ENCODE assay signal across 10 cellular contexts in genomic region chr14:33938131-33938949, GRCh38. TPM values are rescaled to one million over a fixed set of nuclear protein-coding genes. Genes with fewer than 3 reads are reported as not detected.
DNase-seq lines count a peak whose midpoint lies in the region; ATAC-seq, FAIRE-seq and TF ChIP-seq lines count a peak whose summit lies in the region.
"Had no signal": no experiment of that assay in that cellular context is flagged by ENCODE, and none has a peak within 500 bp of the region (broad histone marks: within the 10 kb centered on the region; RNA-seq: fewer than 3 reads in every experiment).

No MANE protein-coding gene starts in this region.

- CTCF ChIA-PET in activated CD4-positive, alpha-beta T cell treated with anti-CD3 and anti-CD28 coated beads for 36 hours (lab: Charles Lee), result no interaction called here
- CTCF ChIA-PET in activated CD8-positive, alpha-beta T cell treated with anti-CD3 and anti-CD28 coated beads for 36 hours (lab: Charles Lee), result no interaction called here

- DNase-seq in activated CD4-positive, alpha-beta T cell treated with anti-CD3 and anti-CD28 coated beads for 36 hours, result peak; percentile 18
- no peak for DNase-seq in activated CD4-positive, alpha-beta T cell treated with anti-CD3 and anti-CD28 coated beads, Interleukin-2, amount 50 U/mL, for 1 hour
- peak in 2 of 3 donors; percentile 78 to 84 for DNase-seq in Peyer's patch
- no peak for DNase-seq in foreskin keratinocyte
- peak; percentile 75 to 93 (median 91) for DNase-seq in pancreas
- DNase-seq in activated CD8-positive, alpha-beta T cell treated with anti-CD3 and anti-CD28 coated beads for 36 hours, result no peak
- DNase-seq in ACHN, result no peak
- DNase-seq in HFFc6, result no peak
- DNase-seq: naive B cell had no signal

- POLR2A ChIA-PET in activated CD4-positive, alpha-beta T cell treated with anti-CD3 and anti-CD28 coated beads for 36 hours (lab: Charles Lee), result no interaction called here
- POLR2A ChIA-PET in activated CD8-positive, alpha-beta T cell treated with anti-CD3 and anti-CD28 coated beads for 36 hours (lab: Charles Lee), result no interaction called here

- H3K4me1 ChIP-seq in Peyer's patch, result peaks cover 0 to 52% (median 3%) of the 10 kb centered on the region in 4 donors
- H3K4me1 ChIP-seq in foreskin keratinocyte, result no peaks in the 10 kb centered on the region
- H3K4me1 ChIP-seq in pancreas, result peaks cover 5 to 26% (median 10%) of the 10 kb centered on the region in 3 donors

- no peaks in the 10 kb centered on the region for H3K9me3 Mint-ChIP-seq in activated CD4-positive, alpha-beta T cell treated with anti-CD3 and anti-CD28 coated beads for 36 hours (ENCODE audit: low read depth)
- no peaks in the 10 kb centered on the region for H3K9me3 Mint-ChIP-seq in activated CD8-positive, alpha-beta T cell treated with anti-CD3 and anti-CD28 coated beads for 36 hours
- peaks cover 14% of the 10 kb centered on the region; the same call in 1 of the 2 replicates for H3K9me3 Mint-ChIP-seq in HFFc6
- H3K9me3 Mint-ChIP-seq: naive B cell had no signal

- in situ Hi-C loops in ACHN (cut with HindIII; ENCODE audit: low pct_ligation_motif_present, low pct_unique_long_range_greater_than_20kb, low sequenced_read_pairs), result no loop called here

- H3K4me3 ChIP-seq in Peyer's patch (peak overlapping the region in 2 of 4 donors; percentile 31 to 34), pancreas (peak overlapping the region in 2 of 4 donors; percentile 15 to 17)
- H3K4me3 ChIP-seq: SK-N-MC had no signal

- no peaks in the 10 kb centered on the region for H3K4me1 Mint-ChIP-seq in activated CD4-positive, alpha-beta T cell treated with anti-CD3 and anti-CD28 coated beads for 36 hours
- no peaks in the 10 kb centered on the region for H3K4me1 Mint-ChIP-seq in activated CD8-positive, alpha-beta T cell treated with anti-CD3 and anti-CD28 coated beads for 36 hours (ENCODE audit: low read depth)
- no peaks in the 10 kb centered on the region for H3K4me1 Mint-ChIP-seq in HFFc6 (ENCODE audit: low read depth)
- H3K4me1 Mint-ChIP-seq: naive B cell had no signal

- H3K9me3 ChIP-seq in Peyer's patch (no peaks in the 10 kb centered on the region), pancreas (no peaks in the 10 kb centered on the region)

- H3K27ac ChIP-seq in Peyer's patch (peak overlapping the region; percentile 7 to 89 (median 65)), foreskin keratinocyte (no peak overlapping the region), pancreas (peak overlapping the region; percentile 55 to 75 (median 63))
- H3K27ac ChIP-seq: SK-N-MC had no signal

- no peak for ATAC-seq in activated CD4-positive, alpha-beta T cell treated with anti-CD3 and anti-CD28 coated beads for 36 hours
- ATAC-seq in foreskin keratinocyte (peak; percentile 24), pancreas (peak; percentile 94 to 97 (median 95))
- no peak for ATAC-seq in activated CD8-positive, alpha-beta T cell treated with anti-CD3 and anti-CD28 coated beads for 36 hours

- 10 to 12% methylated on average over 20 of the region's 20 CpGs for WGBS in pancreas, 2 donors

- FAIRE-seq in pancreas (lab: Jason Lieb, UNC), result no peak

- H3K36me3 ChIP-seq in Peyer's patch, result no peaks in the 10 kb centered on the region
- H3K36me3 ChIP-seq in pancreas, result no peaks in the 10 kb centered on the region

- peak in 1 of 2 donors; percentile 37 for TF ChIP-seq POLR2A in Peyer's patch (IDR thresholded peaks at IDR 0.05)

- no peak overlapping the region for H3K27ac Mint-ChIP-seq in activated CD4-positive, alpha-beta T cell treated with anti-CD3 and anti-CD28 coated beads for 36 hours
- no peak overlapping the region for H3K27ac Mint-ChIP-seq in activated CD8-positive, alpha-beta T cell treated with anti-CD3 and anti-CD28 coated beads for 36 hours
- H3K27ac Mint-ChIP-seq in HFFc6, result no peak overlapping the region
- H3K27ac Mint-ChIP-seq: naive B cell had no signal

- peak in 2 of 6 experiments; percentile 2 to 8 for TF ChIP-seq CTCF in Peyer's patch (IDR thresholded peaks at IDR 0.05)
- no peak for TF ChIP-seq CTCF in foreskin keratinocyte (conservative IDR thresholded peaks at IDR 0.05)
- TF ChIP-seq CTCF in pancreas (IDR thresholded peaks at IDR 0.05), result no peak
- TF ChIP-seq CTCF in activated CD8-positive, alpha-beta T cell treated with anti-CD3 and anti-CD28 coated beads for 36 hours (IDR thresholded peaks at IDR 0.05), result no peak
- TF ChIP-seq CTCF in HFFc6 (IDR thresholded peaks at IDR 0.05), result no peak

- H3K36me3 Mint-ChIP-seq in activated CD4-positive, alpha-beta T cell treated with anti-CD3 and anti-CD28 coated beads for 36 hours (ENCODE audit: low read depth), result no peaks in the 10 kb centered on the region
- no peaks in the 10 kb centered on the region for H3K36me3 Mint-ChIP-seq in activated CD8-positive, alpha-beta T cell treated with anti-CD3 and anti-CD28 coated beads for 36 hours (ENCODE audit: low read depth)
- H3K36me3 Mint-ChIP-seq in HFFc6 (ENCODE audit: low read depth), result no peaks in the 10 kb centered on the region
- H3K36me3 Mint-ChIP-seq: naive B cell had no signal

- intact Hi-C loops in activated CD4-positive, alpha-beta T cell treated with anti-CD3 and anti-CD28 coated beads for 36 hours (cut with DNase I, micrococcal nuclease), result no loop called here
- intact Hi-C loops in pancreas (cut with DNase I), result loop anchor here in 1 of 3 donors (10.0 kb wide), 1 partner anchor 156 kb away; no protein-coding TSS in a partner anchor
- intact Hi-C loops in activated CD8-positive, alpha-beta T cell treated with anti-CD3 and anti-CD28 coated beads for 36 hours (cut with micrococcal nuclease), result no loop called here

- H3K4me3 Mint-ChIP-seq in activated CD4-positive, alpha-beta T cell treated with anti-CD3 and anti-CD28 coated beads for 36 hours, result no peak overlapping the region
- no peak overlapping the region for H3K4me3 Mint-ChIP-seq in activated CD8-positive, alpha-beta T cell treated with anti-CD3 and anti-CD28 coated beads for 36 hours
- no peak overlapping the region for H3K4me3 Mint-ChIP-seq in HFFc6

- no peaks in the 10 kb centered on the region for H3K27me3 ChIP-seq in Peyer's patch
- no peaks in the 10 kb centered on the region for H3K27me3 ChIP-seq in foreskin keratinocyte
- no peaks in the 10 kb centered on the region for H3K27me3 ChIP-seq in pancreas

- H3K27me3 Mint-ChIP-seq in activated CD4-positive, alpha-beta T cell treated with anti-CD3 and anti-CD28 coated beads for 36 hours, result no peaks in the 10 kb centered on the region
- no peaks in the 10 kb centered on the region for H3K27me3 Mint-ChIP-seq in activated CD8-positive, alpha-beta T cell treated with anti-CD3 and anti-CD28 coated beads for 36 hours
- H3K27me3 Mint-ChIP-seq in HFFc6 (ENCODE audit: insufficient read depth), result no peaks in the 10 kb centered on the region

RNA-seq across cellular contexts. Expression of gene EGLN3, which starts 12.5 kb away (rescaled TPM):
- total RNA-seq in activated CD4-positive, alpha-beta T cell treated with anti-CD3 and anti-CD28 coated beads for 36 hours, result 1 to 10 TPM; 3.8 to 3.9 TPM
- total RNA-seq in Peyer's patch, result 10 to 100 TPM; 14.0 to 82.9 (median 56.2) TPM
- total RNA-seq in foreskin keratinocyte, result 0.20 and 0.46 TPM in 2 replicates
- polyA plus RNA-seq in foreskin keratinocyte, result 0.31 and 0.32 TPM in 2 replicates
- total RNA-seq in pancreas, result 10 to 100 TPM in 1 of 6 donors, 1 to 10 TPM in 5; 2.7 to 14.5 (median 4.6) TPM
- 1 to 10 TPM; 1.2 to 1.9 TPM for polyA plus RNA-seq in pancreas
- total RNA-seq in activated CD8-positive, alpha-beta T cell treated with anti-CD3 and anti-CD28 coated beads for 36 hours, result 1 to 10 TPM; 3.5 to 4.2 TPM
- total RNA-seq in HFFc6 (2021; fragmentation: NEBNext Ultra II Directional; extraction: Animal tissue kit (Norgen Biotek cat#: 25700)), result under 1 TPM in 1 of 6 experiments, not detected in 5; 0.19 TPM

Comparison
In these comparisons a context has a peak if more than half of its experiments do, and no peak if none do; other contexts are left out.
1. DNase-seq: peak in activated CD4-positive, alpha-beta T cell treated with anti-CD3 and anti-CD28 coated beads for 36 hours (single experiment), Peyer's patch (2 of 3) and pancreas (6 of 6); none in activated CD4-positive, alpha-beta T cell treated with anti-CD3 and anti-CD28 coated beads, Interleukin-2, amount 50 U/mL, for 1 hour (single experiment), foreskin keratinocyte (0 of 2), activated CD8-positive, alpha-beta T cell treated with anti-CD3 and anti-CD28 coated beads for 36 hours (single experiment), ACHN (single experiment) and HFFc6 (single experiment).
2. ATAC-seq: peak in foreskin keratinocyte (single experiment) and pancreas (4 of 4); none in activated CD4-positive, alpha-beta T cell treated with anti-CD3 and anti-CD28 coated beads for 36 hours (single experiment) and activated CD8-positive, alpha-beta T cell treated with anti-CD3 and anti-CD28 coated beads for 36 hours (single experiment).